In genomic region chr10:22629843-22630228, GRCh38 we compare ENCODE assay signal across 9 cellular contexts.
DNase-seq lines count a peak whose midpoint lies in the region; ATAC-seq and TF ChIP-seq lines count a peak whose summit lies in the region.
"Had no signal": no experiment of that assay in that cellular context is flagged by ENCODE, and none has a peak within 500 bp of the region (broad histone marks: within the 10 kb centered on the region; RNA-seq: fewer than 3 reads in every experiment).

No MANE protein-coding gene starts in this region.

- H3K27me3 ChIP-seq in right atrium auricular region = no peaks in the 10 kb centered on the region

- H3K36me3 Mint-ChIP-seq in activated T-helper 1 cell treated with anti-CD3 and anti-CD28 coated beads, Interleukin-12 subunit alpha, Interleukin-12 subunit beta, Interleukin-2, Interleukin-4 antibody, amounts not matched to agents 30 ng/mL and 10 ng/mL and 1 ng/mL, durations not matched to agents 14 hours and 24 hours and 36 hours (ENCODE audit: low read depth) = peaks cover 10% of the 10 kb centered on the region
- H3K36me3 Mint-ChIP-seq in nephron progenitor cell (ENCODE audit: low read depth) = no peaks in the 10 kb centered on the region

- no peaks in the 10 kb centered on the region for H3K9me3 Mint-ChIP-seq in activated T-helper 1 cell treated with anti-CD3 and anti-CD28 coated beads, Interleukin-12 subunit alpha, Interleukin-12 subunit beta, Interleukin-2, Interleukin-4 antibody, amounts not matched to agents 30 ng/mL and 10 ng/mL and 1 ng/mL, durations not matched to agents 14 hours and 24 hours and 36 hours
- H3K9me3 Mint-ChIP-seq in nephron progenitor cell = no peaks in the 10 kb centered on the region

- H3K4me1 Mint-ChIP-seq in activated T-helper 1 cell treated with anti-CD3 and anti-CD28 coated beads, Interleukin-12 subunit alpha, Interleukin-12 subunit beta, Interleukin-2, Interleukin-4 antibody, amounts not matched to agents 30 ng/mL and 10 ng/mL and 1 ng/mL, durations not matched to agents 14 hours and 24 hours and 36 hours (ENCODE audit: low read depth) = peaks cover 94% of the 10 kb centered on the region
- peaks cover 37% of the 10 kb centered on the region for H3K4me1 Mint-ChIP-seq in nephron progenitor cell

- DNase-seq in activated T-helper 1 cell treated with anti-CD3 and anti-CD28 coated beads, Interleukin-12 subunit alpha, Interleukin-12 subunit beta, Interleukin-2, Interleukin-4 antibody, amounts not matched to agents 30 ng/mL and 10 ng/mL and 1 ng/mL, durations not matched to agents 14 hours and 24 hours and 36 hours (ENCODE audit: low spot score) = no peak
- DNase-seq in nephron progenitor cell (no peak), Right ventricle myocardium inferior (ENCODE audit: missing footprints) (no peak), right atrium auricular region (ENCODE audit: low spot score) (no peak), DMS53 (lab: John Stamatoyannopoulos, UW) (no peak)

- peaks cover 0 to 29% of the 10 kb centered on the region in 2 donors for H3K4me1 ChIP-seq in right atrium auricular region

- intact Hi-C loops in activated T-helper 1 cell treated with anti-CD3 and anti-CD28 coated beads, Interleukin-12 subunit alpha, Interleukin-12 subunit beta, Interleukin-2, Interleukin-4 antibody, amounts not matched to agents 30 ng/mL and 10 ng/mL and 1 ng/mL, durations not matched to agents 14 hours and 24 hours and 36 hours (cut with micrococcal nuclease) = loop anchor here (1.0 to 10.0 kb wide), 11 partner anchors 18 to 735 kb away; partner anchors contain the start of genes DNAJC1 and PIP4K2A
- intact Hi-C loops in Right ventricle myocardium inferior (cut with DNase I) = loop anchor here (10.0 kb wide), 1 partner anchor 225 kb away; no protein-coding TSS in a partner anchor

- no peaks in the 10 kb centered on the region for H3K27me3 Mint-ChIP-seq in activated T-helper 1 cell treated with anti-CD3 and anti-CD28 coated beads, Interleukin-12 subunit alpha, Interleukin-12 subunit beta, Interleukin-2, Interleukin-4 antibody, amounts not matched to agents 30 ng/mL and 10 ng/mL and 1 ng/mL, durations not matched to agents 14 hours and 24 hours and 36 hours (ENCODE audit: insufficient read depth)
- no peaks in the 10 kb centered on the region for H3K27me3 Mint-ChIP-seq in nephron progenitor cell (ENCODE audit: low read depth, poor library complexity)

- no peaks in the 10 kb centered on the region for H3K36me3 ChIP-seq in right atrium auricular region
- H3K36me3 ChIP-seq: thoracic aorta had no signal

- H3K27ac ChIP-seq in right atrium auricular region = peak overlapping the region in 1 of 2 donors; percentile 26

- TF ChIP-seq CTCF in nephron progenitor cell (IDR thresholded peaks at IDR 0.05) (no peak), right atrium auricular region (IDR thresholded peaks at IDR 0.05) (no peak)

- peak overlapping the region; percentile 74 for H3K4me3 Mint-ChIP-seq in activated T-helper 1 cell treated with anti-CD3 and anti-CD28 coated beads, Interleukin-12 subunit alpha, Interleukin-12 subunit beta, Interleukin-2, Interleukin-4 antibody, amounts not matched to agents 30 ng/mL and 10 ng/mL and 1 ng/mL, durations not matched to agents 14 hours and 24 hours and 36 hours
- no peak overlapping the region for H3K4me3 Mint-ChIP-seq in nephron progenitor cell

- peak; percentile 26 for ATAC-seq in GM18867 (IDR thresholded peaks at IDR 0.05; ENCODE audit: unreplicated experiment)
- peak; percentile 44 for ATAC-seq in HG02870 (IDR thresholded peaks at IDR 0.05; ENCODE audit: unreplicated experiment)
- no peak for ATAC-seq in GM21367 (IDR thresholded peaks at IDR 0.05; ENCODE audit: unreplicated experiment)
- no peak for ATAC-seq in Right ventricle myocardium inferior

- no peak overlapping the region for H3K4me3 ChIP-seq in right atrium auricular region
- H3K4me3 ChIP-seq: thoracic aorta had no signal

- peak overlapping the region; percentile 100 for H3K27ac Mint-ChIP-seq in activated T-helper 1 cell treated with anti-CD3 and anti-CD28 coated beads, Interleukin-12 subunit alpha, Interleukin-12 subunit beta, Interleukin-2, Interleukin-4 antibody, amounts not matched to agents 30 ng/mL and 10 ng/mL and 1 ng/mL, durations not matched to agents 14 hours and 24 hours and 36 hours
- peak overlapping the region; percentile 60 for H3K27ac Mint-ChIP-seq in nephron progenitor cell

- H3K9me3 ChIP-seq in right atrium auricular region = no peaks in the 10 kb centered on the region
- H3K9me3 ChIP-seq: thoracic aorta had no signal

Comparison
In these comparisons a context has a peak if more than half of its experiments do, and no peak if none do; other contexts are left out.
1. ATAC-seq: peak in GM18867 (single experiment) and HG02870 (single experiment); none in GM21367 (single experiment) and Right ventricle myocardium inferior (single experiment).